27 cellular contexts compared by ENCODE assay signal in the genomic region with DNA sequence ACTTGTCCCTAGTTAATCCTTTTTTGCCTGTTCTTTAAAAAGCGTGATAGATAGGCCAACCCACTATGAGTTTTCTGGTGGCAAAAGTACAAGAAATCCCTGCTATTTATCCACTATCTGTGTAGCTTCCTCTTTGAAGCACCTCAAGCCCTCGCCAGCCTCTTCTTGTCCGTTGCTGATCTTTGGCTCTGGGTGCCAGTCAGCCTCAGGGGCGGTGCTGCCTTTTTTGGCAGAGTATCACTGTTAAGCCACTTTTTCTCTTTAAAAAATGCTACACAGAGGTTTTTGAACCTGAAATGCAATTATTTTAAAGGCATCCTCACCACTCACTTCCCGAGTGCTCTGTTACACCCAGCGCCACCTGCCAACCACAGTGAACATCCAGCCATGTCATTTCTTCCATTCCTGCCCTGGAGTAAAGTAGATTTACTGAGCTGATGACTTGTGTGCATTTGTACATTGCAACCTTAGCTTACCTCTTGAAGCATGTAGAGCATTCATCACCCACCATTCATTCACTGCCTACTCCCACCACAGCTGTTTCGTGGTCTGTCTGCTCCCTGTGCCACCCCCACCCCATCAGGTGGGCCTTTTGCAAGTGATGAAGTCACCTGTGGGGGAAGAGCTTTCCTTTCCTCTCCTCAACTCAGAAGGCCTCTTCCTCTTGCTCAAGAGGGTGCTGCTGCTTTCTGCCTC.
DNase-seq lines count a peak whose midpoint lies in the region; ATAC-seq, FAIRE-seq and TF ChIP-seq lines count a peak whose summit lies in the region.
"Had no signal": no experiment of that assay in that cellular context is flagged by ENCODE, and none has a peak within 500 bp of the region (broad histone marks: within the 10 kb centered on the region; RNA-seq: fewer than 3 reads in every experiment).

No MANE protein-coding gene starts in this region.

- H2BK5ac ChIP-seq in H1 (ENCODE audit: low read depth, low read length): 0 out of 2 replicates have a peak overlapping the region, but pooled peaks have one; percentile 2

- H3K36me3 ChIP-seq in H1 (ENCODE audit: control insufficient read depth in 2 of 4, insufficient read depth in 4 of 4, low read length in 3 of 4) (peaks cover 0 to 28% (median 8%) of the 10 kb centered on the region in 4 experiments; a peak in 5 of 8 replicates), mucosa of descending colon (ENCODE audit: low read depth) (no peaks in the 10 kb centered on the region)
- H3K36me3 ChIP-seq: lower lobe of right lung, tibial nerve had no signal

- peak; percentile 15 for DNase-seq in activated CD4-positive, alpha-beta T cell treated with anti-CD3 and anti-CD28 coated beads for 36 hours
- DNase-seq in activated CD4-positive, alpha-beta T cell treated with anti-CD3 and anti-CD28 coated beads, Interleukin-2, amount 10 ng/mL, durations not matched to agents 24 days and 14 days: no peak
- DNase-seq in GM12891 (ENCODE audit: insufficient read length, low spot score) (no peak), H1 (ENCODE audit: low read depth in 1 of 2, low spot score in 2 of 2) (no peak), neural crest cell (ENCODE audit: low read depth, low spot score) (no peak), SHP77 (lab: John Stamatoyannopoulos, UW) (no peak), mucosa of descending colon (no peak)
- DNase-seq in activated naive CD4-positive, alpha-beta T cell treated with anti-CD3 and anti-CD28 coated beads, Interleukin-2, amount 10 ng/mL, durations not matched to agents 7 days and 5 days: no peak
- DNase-seq: activated CD4-positive, CD25-positive, alpha-beta regulatory T cell; activated naive CD8-positive, alpha-beta T cell treated with anti-CD3 and anti-CD28 coated beads, Interleukin-2, amount 10 ng/mL, durations not matched to agents 7 days and 5 days; effector CD4-positive, alpha-beta T cell; lower lobe of right lung; NCI-H1436; NCI-H2171; NCI-H526 treated with DMSO at 0.1 percent for 48 hours; small intestine; stimulated activated CD4-positive, alpha-beta T cell treated with anti-CD3 and anti-CD28 coated beads, Interleukin-2, amount 100 ng/mL, for 24 hours; stimulated activated naive CD8-positive, alpha-beta T cell treated with anti-CD3 and anti-CD28 coated beads, Interleukin-15, amount 100 ng/mL, for 72 hours; T-helper 9 cell had no signal

- H3K4me1 Mint-ChIP-seq in activated CD4-positive, alpha-beta T cell treated with anti-CD3 and anti-CD28 coated beads for 36 hours: peaks cover 13% of the 10 kb centered on the region
- H3K4me1 Mint-ChIP-seq in activated CD4-positive, alpha-beta T cell treated with anti-CD3 and anti-CD28 coated beads, Interleukin-2, amount 10 ng/mL, durations not matched to agents 24 days and 14 days: peaks cover 2% of the 10 kb centered on the region
- peaks cover 39% of the 10 kb centered on the region for H3K4me1 Mint-ChIP-seq in neural crest cell
- no peaks in the 10 kb centered on the region for H3K4me1 Mint-ChIP-seq in activated naive CD4-positive, alpha-beta T cell treated with anti-CD3 and anti-CD28 coated beads, Interleukin-2, amount 10 ng/mL, durations not matched to agents 7 days and 5 days

- no peak overlapping the region for H2BK15ac ChIP-seq in H1 (ENCODE audit: low read length)

- H3K4me3 Mint-ChIP-seq in activated CD4-positive, alpha-beta T cell treated with anti-CD3 and anti-CD28 coated beads for 36 hours: no peak overlapping the region
- no peak overlapping the region for H3K4me3 Mint-ChIP-seq in activated CD4-positive, alpha-beta T cell treated with anti-CD3 and anti-CD28 coated beads, Interleukin-2, amount 10 ng/mL, durations not matched to agents 24 days and 14 days
- no peak overlapping the region for H3K4me3 Mint-ChIP-seq in neural crest cell
- H3K4me3 Mint-ChIP-seq in activated naive CD4-positive, alpha-beta T cell treated with anti-CD3 and anti-CD28 coated beads, Interleukin-2, amount 10 ng/mL, durations not matched to agents 7 days and 5 days: no peak overlapping the region
- H3K4me3 Mint-ChIP-seq: activated naive CD8-positive, alpha-beta T cell treated with anti-CD3 and anti-CD28 coated beads, Interleukin-2, amount 10 ng/mL, durations not matched to agents 7 days and 5 days; activated T-helper 1 cell treated with anti-CD3 and anti-CD28 coated beads, Interleukin-12 subunit alpha, Interleukin-12 subunit beta, Interleukin-2, Interleukin-4 antibody, amounts not matched to agents 30 ng/mL and 10 ng/mL and 1 ng/mL, durations not matched to agents 14 hours and 24 hours and 36 hours; B cell; stimulated activated naive CD8-positive, alpha-beta T cell treated with anti-CD3 and anti-CD28 coated beads, Interleukin-15, amount 100 ng/mL, for 72 hours had no signal

- TF ChIP-seq RAD21 in H1 (IDR thresholded peaks at IDR 0.05 in 1 of 2, conservative IDR thresholded peaks at IDR 0.05 in 1 of 2; ENCODE audit: low read depth in 2 of 2, low read length in 2 of 2): no peak

- WGBS in H1 (ENCODE audit: extremely low coverage in 1 of 2, insufficient coverage in 1 of 2, insufficient read length in 1 of 2, insufficient replicate concordance in 2 of 2, low coverage in 1 of 2, low lambda C conversion rate in 2 of 2, missing lambda C conversion rate in 1 of 2), 2 experiments: 89% methylated on average over 7 of the region's 7 CpGs; no CpG with 5 or more reads in 1 of the 2 experiments

- FAIRE-seq in GM12891 (lab: Jason Lieb, UNC): peak; percentile 71
- no peak for FAIRE-seq in H1 (lab: Jason Lieb, UNC)
- FAIRE-seq: A549, frontal cortex, GM19239, small intestine had no signal

- ATAC-seq in activated CD4-positive, alpha-beta T cell treated with anti-CD3 and anti-CD28 coated beads for 36 hours: peak; percentile 58
- ATAC-seq in mucosa of descending colon: no peak
- ATAC-seq: A549; esophagus mucosa; lower lobe of right lung; stimulated activated naive CD8-positive, alpha-beta T cell treated with anti-CD3 and anti-CD28 coated beads, Interleukin-15, amount 100 ng/mL, for 72 hours had no signal

- no peak overlapping the region for H3K4ac ChIP-seq in H1 (replicated peaks; ENCODE audit: insufficient read length, low read depth, low read length)

- H3K79me2 ChIP-seq in H1 (ENCODE audit: control insufficient read depth in 1 of 2, insufficient read depth in 2 of 2, low read length in 2 of 2): peaks cover 29 to 97% of the 10 kb centered on the region in 2 experiments

- H3K23me2 ChIP-seq in H1 (ENCODE audit: low read depth, low read length): no peaks in the 10 kb centered on the region

- intact Hi-C loops in activated CD4-positive, alpha-beta T cell treated with anti-CD3 and anti-CD28 coated beads for 36 hours (cut with DNase I, micrococcal nuclease): loop anchor here in 1 of 2 experiments (5.0 kb wide), 1 partner anchor 70 kb away; no protein-coding TSS in a partner anchor
- intact Hi-C loops in activated CD4-positive, alpha-beta T cell treated with anti-CD3 and anti-CD28 coated beads, Interleukin-2, amount 10 ng/mL, durations not matched to agents 24 days and 14 days (cut with micrococcal nuclease): no loop called here
- intact Hi-C loops in mucosa of descending colon (cut with DNase I, micrococcal nuclease): no loop called here

- H2BK20ac ChIP-seq in H1 (ENCODE audit: low read length): no peak overlapping the region

- H3K4me3 ChIP-seq in H1 (ENCODE audit: extremely low read depth in 1 of 4, insufficient read depth in 2 of 4, low read depth in 3 of 4, low read length in 4 of 4) (no peak overlapping the region), mucosa of descending colon (no peak overlapping the region)
- H3K4me3 ChIP-seq: A549, hepatocyte, lower lobe of right lung, tibial nerve had no signal

- POLR2A ChIA-PET in activated CD4-positive, alpha-beta T cell treated with anti-CD3 and anti-CD28 coated beads for 36 hours (lab: Charles Lee): no interaction called here
- POLR2A ChIA-PET in H1 (lab: Charles Lee; ENCODE audit: partially characterized antibody): interaction anchor here (1.1 to 1.6 kb wide), 5 partner anchors 11 to 76 kb away, joined by 3 to 4 read pairs (median 3); no protein-coding TSS in a partner anchor

- no peak overlapping the region for H3K18ac ChIP-seq in H1 (ENCODE audit: extremely low read depth, low read length)

- H4K5ac ChIP-seq in H1 (ENCODE audit: insufficient read length, low read depth, low read length): no peak overlapping the region

- H3K4me2 ChIP-seq in H1 (ENCODE audit: insufficient read depth in 1 of 2, low read depth in 2 of 2, low read length in 2 of 2): no peak overlapping the region
- H3K4me2 ChIP-seq: A549, hepatocyte had no signal

- H3K23ac ChIP-seq in H1 (ENCODE audit: insufficient read length): no peak overlapping the region

- no peaks in the 10 kb centered on the region for H3K27me3 ChIP-seq in H1 (replicated peaks in 1 of 4; ENCODE audit: control insufficient read depth in 3 of 4, extremely low read depth in 1 of 4, insufficient read depth in 3 of 4, low read length in 3 of 4)
- H3K27me3 ChIP-seq: hepatocyte, tibial nerve had no signal

- no peak for TF ChIP-seq POLR2A in GM12891 (IDR thresholded peaks at IDR 0.05; ENCODE audit: low read depth, low read length)
- no peak for TF ChIP-seq POLR2A in H1 (IDR thresholded peaks at IDR 0.05; ENCODE audit: control extremely low read depth in 1 of 2, low read depth in 2 of 2, low read length in 2 of 2)

- no peak overlapping the region for H3K27ac ChIP-seq in H1 (ENCODE audit: low read depth, low read length)
- H3K27ac ChIP-seq: A549, hepatocyte, lower lobe of right lung, tibial nerve had no signal

- H4K8ac ChIP-seq in H1 (ENCODE audit: extremely low read depth, insufficient read depth, low read length): no peak overlapping the region

- H2AFZ ChIP-seq in H1 (ENCODE audit: low read length): no peak overlapping the region
- H2AFZ ChIP-seq: hepatocyte had no signal

- H3K9me3 ChIP-seq in H1 (ENCODE audit: insufficient read depth in 2 of 2, low read depth in 1 of 2, low read length in 1 of 2): peaks cover 7 to 10% of the 10 kb centered on the region in 2 experiments; a peak in 3 of 4 replicates
- no peaks in the 10 kb centered on the region for H3K9me3 ChIP-seq in mucosa of descending colon
- H3K9me3 ChIP-seq: lower lobe of right lung had no signal

- TF ChIP-seq EP300 in H1 (IDR thresholded peaks at IDR 0.05; ENCODE audit: borderline replicate concordance in 1 of 2, low read depth in 2 of 2, low read length in 2 of 2): no peak

- H4K91ac ChIP-seq in H1 (replicated peaks; ENCODE audit: insufficient read length, low read length): no peak overlapping the region

- CTCF ChIA-PET in activated CD4-positive, alpha-beta T cell treated with anti-CD3 and anti-CD28 coated beads for 36 hours (lab: Charles Lee): interaction anchor here (0.7 kb wide), 2 partner anchors 23 to 410 kb away, joined by 3 read pairs; no protein-coding TSS in a partner anchor
- CTCF ChIA-PET in H1 (lab: Charles Lee; ENCODE audit: partially characterized antibody): interaction anchor here (0.7 to 2.4 kb wide), 16 partner anchors 9 to 283 kb away, joined by 3 to 10 read pairs (median 4); no protein-coding TSS in a partner anchor
- CTCF ChIA-PET in activated naive CD4-positive, alpha-beta T cell treated with anti-CD3 and anti-CD28 coated beads, Interleukin-2, amount 10 ng/mL, durations not matched to agents 7 days and 5 days (lab: Charles Lee): no interaction called here

- H2BK120ac ChIP-seq in H1 (replicated peaks; ENCODE audit: low read depth, low read length): no peak overlapping the region

- H4K20me1 ChIP-seq in H1 (replicated peaks in 1 of 2; ENCODE audit: control insufficient read depth in 1 of 2, insufficient read depth in 2 of 2, low read length in 2 of 2): peaks cover 23 to 39% of the 10 kb centered on the region in 2 experiments

- no peaks in the 10 kb centered on the region for H3K27me3 Mint-ChIP-seq in activated CD4-positive, alpha-beta T cell treated with anti-CD3 and anti-CD28 coated beads for 36 hours
- peaks cover 3% of the 10 kb centered on the region for H3K27me3 Mint-ChIP-seq in activated CD4-positive, alpha-beta T cell treated with anti-CD3 and anti-CD28 coated beads, Interleukin-2, amount 10 ng/mL, durations not matched to agents 24 days and 14 days
- no peaks in the 10 kb centered on the region for H3K27me3 Mint-ChIP-seq in neural crest cell (ENCODE audit: low read depth)
- H3K27me3 Mint-ChIP-seq in activated naive CD4-positive, alpha-beta T cell treated with anti-CD3 and anti-CD28 coated beads, Interleukin-2, amount 10 ng/mL, durations not matched to agents 7 days and 5 days: no peaks in the 10 kb centered on the region
- H3K27me3 Mint-ChIP-seq: B cell had no signal

- no peak overlapping the region for H3K14ac ChIP-seq in H1 (ENCODE audit: insufficient read length)

- H3K56ac ChIP-seq in H1 (replicated peaks; ENCODE audit: insufficient read length, low read depth, low read length): no peak overlapping the region

- H3K9me3 Mint-ChIP-seq in activated CD4-positive, alpha-beta T cell treated with anti-CD3 and anti-CD28 coated beads for 36 hours (ENCODE audit: low read depth): peaks cover 3% of the 10 kb centered on the region
- peaks cover 3% of the 10 kb centered on the region for H3K9me3 Mint-ChIP-seq in activated CD4-positive, alpha-beta T cell treated with anti-CD3 and anti-CD28 coated beads, Interleukin-2, amount 10 ng/mL, durations not matched to agents 24 days and 14 days
- H3K9me3 Mint-ChIP-seq in neural crest cell: peaks cover 4% of the 10 kb centered on the region
- peaks cover 6% of the 10 kb centered on the region for H3K9me3 Mint-ChIP-seq in activated naive CD4-positive, alpha-beta T cell treated with anti-CD3 and anti-CD28 coated beads, Interleukin-2, amount 10 ng/mL, durations not matched to agents 7 days and 5 days
- H3K9me3 Mint-ChIP-seq: stimulated activated naive CD8-positive, alpha-beta T cell treated with anti-CD3 and anti-CD28 coated beads, Interleukin-15, amount 100 ng/mL, for 72 hours had no signal

- no peak overlapping the region for H3K27ac Mint-ChIP-seq in activated CD4-positive, alpha-beta T cell treated with anti-CD3 and anti-CD28 coated beads for 36 hours
- H3K27ac Mint-ChIP-seq in activated CD4-positive, alpha-beta T cell treated with anti-CD3 and anti-CD28 coated beads, Interleukin-2, amount 10 ng/mL, durations not matched to agents 24 days and 14 days: no peak overlapping the region
- peak overlapping the region; percentile 78 for H3K27ac Mint-ChIP-seq in neural crest cell (ENCODE audit: unreplicated experiment)
- no peak overlapping the region for H3K27ac Mint-ChIP-seq in activated naive CD4-positive, alpha-beta T cell treated with anti-CD3 and anti-CD28 coated beads, Interleukin-2, amount 10 ng/mL, durations not matched to agents 7 days and 5 days
- H3K27ac Mint-ChIP-seq: activated naive CD8-positive, alpha-beta T cell treated with anti-CD3 and anti-CD28 coated beads, Interleukin-2, amount 10 ng/mL, durations not matched to agents 7 days and 5 days; activated T-helper 1 cell treated with anti-CD3 and anti-CD28 coated beads, Interleukin-12 subunit alpha, Interleukin-12 subunit beta, Interleukin-2, Interleukin-4 antibody, amounts not matched to agents 30 ng/mL and 10 ng/mL and 1 ng/mL, durations not matched to agents 14 hours and 24 hours and 36 hours; B cell had no signal

- no peak for TF ChIP-seq CTCF in H1 (IDR thresholded peaks at IDR 0.05; ENCODE audit: control extremely low read depth in 1 of 3, insufficient read depth in 1 of 3, low read depth in 1 of 3, low read length in 3 of 3)
- TF ChIP-seq CTCF in neural crest cell (conservative IDR thresholded peaks at IDR 0.05): no peak
- no peak for TF ChIP-seq CTCF in mucosa of descending colon (IDR thresholded peaks at IDR 0.05)

- H3K36me3 Mint-ChIP-seq in activated CD4-positive, alpha-beta T cell treated with anti-CD3 and anti-CD28 coated beads for 36 hours (ENCODE audit: low read depth): no peaks in the 10 kb centered on the region
- H3K36me3 Mint-ChIP-seq in activated CD4-positive, alpha-beta T cell treated with anti-CD3 and anti-CD28 coated beads, Interleukin-2, amount 10 ng/mL, durations not matched to agents 24 days and 14 days (ENCODE audit: low read depth): no peaks in the 10 kb centered on the region
- H3K36me3 Mint-ChIP-seq in neural crest cell (ENCODE audit: low read depth): peaks cover 27% of the 10 kb centered on the region
- H3K36me3 Mint-ChIP-seq in activated naive CD4-positive, alpha-beta T cell treated with anti-CD3 and anti-CD28 coated beads, Interleukin-2, amount 10 ng/mL, durations not matched to agents 7 days and 5 days: no peaks in the 10 kb centered on the region
- H3K36me3 Mint-ChIP-seq: activated naive CD8-positive, alpha-beta T cell treated with anti-CD3 and anti-CD28 coated beads, Interleukin-2, amount 10 ng/mL, durations not matched to agents 7 days and 5 days had no signal

- no peak overlapping the region for H2AK5ac ChIP-seq in H1 (ENCODE audit: low read depth, low read length)

- H2BK12ac ChIP-seq in H1 (ENCODE audit: low read depth, low read length): no peak overlapping the region

- H3K4me1 ChIP-seq in H1 (replicated peaks in 1 of 4; ENCODE audit: control insufficient read depth in 3 of 4, insufficient read depth in 4 of 4, low read length in 3 of 4): peaks cover 1 to 17% (median 5%) of the 10 kb centered on the region in 4 experiments; a peak in 6 of 7 replicates
- H3K4me1 ChIP-seq in mucosa of descending colon (ENCODE audit: low read depth): no peaks in the 10 kb centered on the region
- H3K4me1 ChIP-seq: A549 had no signal

- H3K79me1 ChIP-seq in H1 (ENCODE audit: low read depth, low read length): peaks cover 9% of the 10 kb centered on the region; the same call in 1 of the 2 replicates

- H3K9ac ChIP-seq in H1 (replicated peaks in 1 of 4; ENCODE audit: extremely low read depth in 1 of 4, low read depth in 3 of 4, low read length in 3 of 4): no peak overlapping the region
